Comparison of ENCODE assay signal across 9 cellular contexts in genomic region chr3:184874709-184875644, GRCh38.
DNase-seq lines count a peak whose midpoint lies in the region; ATAC-seq, FAIRE-seq and TF ChIP-seq lines count a peak whose summit lies in the region.
"Had no signal": no experiment of that assay in that cellular context is flagged by ENCODE, and none has a peak within 500 bp of the region (broad histone marks: within the 10 kb centered on the region; RNA-seq: fewer than 3 reads in every experiment).

No MANE protein-coding gene starts in this region.

- H3K9me3 ChIP-seq in Caco-2 (no peaks in the 10 kb centered on the region), GM23248 (ENCODE audit: low read depth) (no peaks in the 10 kb centered on the region)

- DNase-seq in Caco-2 (peak; percentile 33 to 51), GM23248 (peak; percentile 53), NCI-H69 (lab: John Stamatoyannopoulos, UW) (peak; percentile 72), bronchial epithelial cell (ENCODE audit: low read depth) (peak; percentile 36), lung microvascular endothelial cell (ENCODE audit: low read depth in 2 of 2) (peak; percentile 44 to 57), omental fat pad (ENCODE audit: low spot score) (no peak)
- DNase-seq in stimulated activated naive CD4-positive, alpha-beta T cell treated with Interleukin-2 at 50 U/mL for 16 hours (lab: John Stamatoyannopoulos, UW): no peak

- peaks cover 17% of the 10 kb centered on the region for H3K36me3 Mint-ChIP-seq in Caco-2 (ENCODE audit: insufficient read depth, unreplicated experiment)

- H3K27ac Mint-ChIP-seq in Caco-2 (ENCODE audit: unreplicated experiment): no peak overlapping the region
- H3K27ac Mint-ChIP-seq: T-cell had no signal

- H3K4me1 Mint-ChIP-seq in Caco-2 (ENCODE audit: low read depth, unreplicated experiment): no peaks in the 10 kb centered on the region

- in situ Hi-C loops in GM23248 (cut with MboI): no loop called here

- no peaks in the 10 kb centered on the region for H3K4me1 ChIP-seq in Caco-2
- H3K4me1 ChIP-seq in GM23248 (ENCODE audit: insufficient read depth): no peaks in the 10 kb centered on the region

- no peaks in the 10 kb centered on the region for H4K20me1 ChIP-seq in GM23248 (ENCODE audit: insufficient read depth)

- H3K9me3 Mint-ChIP-seq in Caco-2 (ENCODE audit: unreplicated experiment): no peaks in the 10 kb centered on the region
- H3K9me3 Mint-ChIP-seq: T-cell had no signal

- no peaks in the 10 kb centered on the region for H3K27me3 Mint-ChIP-seq in Caco-2 (ENCODE audit: insufficient read depth, unreplicated experiment)
- H3K27me3 Mint-ChIP-seq: T-cell had no signal

- no peak overlapping the region for H3K27ac ChIP-seq in GM23248

- intact Hi-C loops in Caco-2 (cut with micrococcal nuclease; ENCODE audit: unreplicated experiment): loop anchor here (1.0 to 2.0 kb wide), 2 partner anchors 301 to 396 kb away; no protein-coding TSS in a partner anchor

- H2AFZ ChIP-seq in GM23248: no peak overlapping the region

- TF ChIP-seq CTCF in Caco-2 (IDR thresholded peaks at IDR 0.05; ENCODE audit: insufficient read depth in 1 of 2, low read depth in 1 of 2, low read length in 1 of 2, severe bottlenecking in 1 of 2, unreplicated experiment in 1 of 2) (peak; percentile 37 to 73), bronchial epithelial cell (IDR thresholded peaks at IDR 0.05; ENCODE audit: insufficient read depth, low read length, severe bottlenecking) (peak; percentile 56), omental fat pad (IDR thresholded peaks at IDR 0.05) (no peak)

- no peak for FAIRE-seq in bronchial epithelial cell (lab: Jason Lieb, UNC)

- no peak overlapping the region for H3K4me2 ChIP-seq in GM23248 (ENCODE audit: unreplicated experiment)

- H3K79me2 ChIP-seq in GM23248 (ENCODE audit: insufficient read depth): no peaks in the 10 kb centered on the region

- H3K27me3 ChIP-seq in Caco-2 (replicated peaks; ENCODE audit: control insufficient read depth, insufficient read depth, low read length) (no peaks in the 10 kb centered on the region), GM23248 (replicated peaks; ENCODE audit: insufficient read depth) (no peaks in the 10 kb centered on the region), bronchial epithelial cell (ENCODE audit: control insufficient read depth, insufficient read depth, low read length) (no peaks in the 10 kb centered on the region)

- no peaks in the 10 kb centered on the region for H3F3A ChIP-seq in GM23248 (ENCODE audit: insufficient read depth)

- ATAC-seq in omental fat pad (ENCODE audit: low FRiP score) (no peak), GM18858 (IDR thresholded peaks at IDR 0.05; ENCODE audit: unreplicated experiment) (no peak)
- ATAC-seq: T-cell had no signal

- 85 to 86% methylated on average over 5 of the region's 5 CpGs for WGBS in GM23248 (ENCODE audit: low coverage in 1 of 2, low lambda C conversion rate in 2 of 2, missing lambda C conversion rate in 2 of 2), 2 experiments

- H3K4me3 Mint-ChIP-seq in Caco-2 (ENCODE audit: unreplicated experiment): no peak overlapping the region
- H3K4me3 Mint-ChIP-seq: T-cell had no signal

- no peaks in the 10 kb centered on the region; the same call in 1 of the 2 replicates for H3K36me3 ChIP-seq in Caco-2 (ENCODE audit: control insufficient read depth, insufficient read depth, low read length)
- H3K36me3 ChIP-seq in GM23248 (ENCODE audit: low read depth): peaks cover 4% of the 10 kb centered on the region; the same call in 1 of the 2 replicates
- peaks cover 2% of the 10 kb centered on the region for H3K36me3 ChIP-seq in bronchial epithelial cell (ENCODE audit: control insufficient read depth, insufficient read depth, low read length)

- H3K9ac ChIP-seq in GM23248: no peak overlapping the region

- H3K4me3 ChIP-seq in Caco-2 (ENCODE audit: low read depth, low read length) (no peak overlapping the region), GM23248 (no peak overlapping the region), bronchial epithelial cell (ENCODE audit: low read depth, low read length) (no peak overlapping the region)

- POLR2A ChIA-PET in Caco-2 (lab: Charles Lee): interaction anchor here (0.7 kb wide), 1 partner anchor 296 kb away, joined by 7 read pairs; no protein-coding TSS in a partner anchor

- H3K9me2 ChIP-seq in GM23248 (ENCODE audit: insufficient read depth): no peaks in the 10 kb centered on the region

- no TSS peak for BruUV-seq in Caco-2 (replicated peaks; lab: Mats Ljungman, UMichigan)

- CTCF ChIA-PET in Caco-2 (lab: Charles Lee): interaction anchor here (0.6 to 0.7 kb wide), 2 partner anchors 39 to 204 kb away, joined by 4 to 5 read pairs; no protein-coding TSS in a partner anchor

Comparison
In these comparisons a context has a peak if more than half of its experiments do, and no peak if none do; other contexts are left out.
1. DNase-seq: peak in Caco-2 (2 of 2), GM23248 (single experiment), NCI-H69 (single experiment), bronchial epithelial cell (single experiment) and lung microvascular endothelial cell (2 of 2); none in omental fat pad (single experiment) and stimulated activated naive CD4-positive, alpha-beta T cell treated with Interleukin-2 at 50 U/mL for 16 hours (single experiment).
2. CTCF ChIP-seq: peak in Caco-2 (2 of 2) and bronchial epithelial cell (single experiment); none in omental fat pad (0 of 3).